ENCODE assay signal across 19 cellular contexts in genomic region chr6:141288947-141289346, GRCh38.
DNase-seq lines count a peak whose midpoint lies in the region; ATAC-seq, FAIRE-seq and TF ChIP-seq lines count a peak whose summit lies in the region.
"Had no signal": no experiment of that assay in that cellular context is flagged by ENCODE, and none has a peak within 500 bp of the region (broad histone marks: within the 10 kb centered on the region; RNA-seq: fewer than 3 reads in every experiment).

No MANE protein-coding gene starts in this region.

- H2BK120ac ChIP-seq in trophoblast cell (ENCODE audit: insufficient read depth, low read length, poor library complexity), result no peak overlapping the region

- no peaks in the 10 kb centered on the region for H3K4me1 Mint-ChIP-seq in stimulated activated effector memory CD8-positive, alpha-beta T cell treated with anti-CD3 and anti-CD28 coated beads, Interleukin-12 subunit alpha, Interleukin-12 subunit beta, amount 100 ng/mL, for 72 hours
- H3K4me1 Mint-ChIP-seq: CD4-positive, alpha-beta memory T cell had no signal

- H3K9ac ChIP-seq in trophoblast cell (ENCODE audit: low read length), result peak overlapping the region; percentile 56
- H3K9ac ChIP-seq: GM23248 had no signal

- H3K4ac ChIP-seq in trophoblast cell (ENCODE audit: low read depth, low read length), result no peak overlapping the region

- H2AFZ ChIP-seq in trophoblast cell (ENCODE audit: insufficient read depth, low read length, poor library complexity), result no peak overlapping the region
- H2AFZ ChIP-seq: GM23248 had no signal

- no peaks in the 10 kb centered on the region for H3K36me3 Mint-ChIP-seq in stimulated activated effector memory CD8-positive, alpha-beta T cell treated with anti-CD3 and anti-CD28 coated beads, Interleukin-12 subunit alpha, Interleukin-12 subunit beta, amount 100 ng/mL, for 72 hours
- H3K36me3 Mint-ChIP-seq: CD4-positive, alpha-beta memory T cell had no signal

- H3K4me2 ChIP-seq in trophoblast cell (ENCODE audit: low read length), result no peak overlapping the region

- H3K18ac ChIP-seq in trophoblast cell (ENCODE audit: low read length), result no peak overlapping the region

- no peak overlapping the region for H3K27ac Mint-ChIP-seq in stimulated activated effector memory CD8-positive, alpha-beta T cell treated with anti-CD3 and anti-CD28 coated beads, Interleukin-12 subunit alpha, Interleukin-12 subunit beta, amount 100 ng/mL, for 72 hours
- H3K27ac Mint-ChIP-seq: CD4-positive, alpha-beta memory T cell had no signal

- H3K27me3 ChIP-seq in bronchial epithelial cell (ENCODE audit: control insufficient read depth, insufficient read depth, low read length), result no peaks in the 10 kb centered on the region
- no peaks in the 10 kb centered on the region for H3K27me3 ChIP-seq in trophoblast cell (ENCODE audit: insufficient read depth, low read length)

- H4K12ac ChIP-seq in trophoblast cell (ENCODE audit: low read depth, low read length), result no peak overlapping the region

- peak; percentile 68 for FAIRE-seq in bronchial epithelial cell (lab: Jason Lieb, UNC)
- FAIRE-seq: G401.6, GM12892, GM19239, H1 had no signal

- H3K79me2 ChIP-seq in trophoblast cell (ENCODE audit: control insufficient read depth, insufficient read depth, low read length, poor library complexity), result no peaks in the 10 kb centered on the region

- H2AK5ac ChIP-seq in trophoblast cell (ENCODE audit: low read length), result no peak overlapping the region

- no CpG with 5 or more reads among the region's 5 CpGs for WGBS in trophoblast cell (ENCODE audit: extremely low coverage, insufficient coverage, insufficient read length)

- peaks cover 5% of the 10 kb centered on the region for H3K9me3 Mint-ChIP-seq in stimulated activated effector memory CD8-positive, alpha-beta T cell treated with anti-CD3 and anti-CD28 coated beads, Interleukin-12 subunit alpha, Interleukin-12 subunit beta, amount 100 ng/mL, for 72 hours

- no peak overlapping the region for H3K4me3 Mint-ChIP-seq in stimulated activated effector memory CD8-positive, alpha-beta T cell treated with anti-CD3 and anti-CD28 coated beads, Interleukin-12 subunit alpha, Interleukin-12 subunit beta, amount 100 ng/mL, for 72 hours
- H3K4me3 Mint-ChIP-seq: CD4-positive, alpha-beta memory T cell had no signal

- H2BK12ac ChIP-seq in trophoblast cell (ENCODE audit: low read length), result no peak overlapping the region

- H2BK5ac ChIP-seq in trophoblast cell (ENCODE audit: low read depth, low read length, poor library complexity), result no peak overlapping the region

- no peaks in the 10 kb centered on the region for H3K4me1 ChIP-seq in trophoblast cell (ENCODE audit: control insufficient read depth in 1 of 2, insufficient read depth in 2 of 2, low read length in 2 of 2)

- no peak overlapping the region for H4K91ac ChIP-seq in trophoblast cell (ENCODE audit: low read depth, low read length)

- no peak overlapping the region for H3K27ac ChIP-seq in trophoblast cell (ENCODE audit: low read depth, low read length)
- H3K27ac ChIP-seq: GM23248 had no signal

- H3K36me3 ChIP-seq in bronchial epithelial cell (ENCODE audit: control insufficient read depth, insufficient read depth, low read length) (no peaks in the 10 kb centered on the region), trophoblast cell (ENCODE audit: control insufficient read depth in 1 of 2, insufficient read depth in 2 of 2, low read length in 2 of 2) (no peaks in the 10 kb centered on the region)

- no peak for TF ChIP-seq CTCF in bronchial epithelial cell (IDR thresholded peaks at IDR 0.05; ENCODE audit: insufficient read depth, low read length, severe bottlenecking)
- TF ChIP-seq CTCF in omental fat pad (IDR thresholded peaks at IDR 0.05), result no peak

- DNase-seq in bronchial epithelial cell (ENCODE audit: low read depth), result no peak
- no peak for DNase-seq in trophoblast cell
- no peak for DNase-seq in stimulated activated effector memory CD8-positive, alpha-beta T cell treated with anti-CD3 and anti-CD28 coated beads, Interleukin-12 subunit alpha, Interleukin-12 subunit beta, amount 100 ng/mL, for 72 hours (ENCODE audit: low spot score in 2 of 2)
- DNase-seq in DMS114 treated with DMSO at 0.1 percent for 48 hours (lab: John Stamatoyannopoulos, UW; ENCODE audit: unreplicated experiment), result no peak
- DNase-seq in omental fat pad (ENCODE audit: low spot score), result no peak
- no peak for DNase-seq in hypothalamus (lab: John Stamatoyannopoulos, UW)
- DNase-seq: C1 segment of cervical spinal cord; Calu3; CD4-positive, alpha-beta memory T cell; COR-L47; DMS153; DND-41; GM23248; H7 had no signal

- H3K9me3 ChIP-seq in trophoblast cell (ENCODE audit: insufficient read depth, low read depth, low read length), result peaks cover 2% of the 10 kb centered on the region

- no peak overlapping the region for H3K23ac ChIP-seq in trophoblast cell (ENCODE audit: low read length)

- no peaks in the 10 kb centered on the region for H3K79me1 ChIP-seq in trophoblast cell (ENCODE audit: low read length)

- H3K4me3 ChIP-seq in bronchial epithelial cell (ENCODE audit: low read depth, low read length) (no peak overlapping the region), trophoblast cell (ENCODE audit: low read depth, low read length) (no peak overlapping the region)
- H3K4me3 ChIP-seq: GM23248 had no signal

- ATAC-seq in stimulated activated effector memory CD8-positive, alpha-beta T cell treated with anti-CD3 and anti-CD28 coated beads, Interleukin-12 subunit alpha, Interleukin-12 subunit beta, amount 100 ng/mL, for 72 hours, result peak; percentile 16
- ATAC-seq in omental fat pad (ENCODE audit: low FRiP score), result no peak
- ATAC-seq: HCT116 had no signal

- no peak overlapping the region for H3K14ac ChIP-seq in trophoblast cell (ENCODE audit: low read length)

- H4K8ac ChIP-seq in trophoblast cell (ENCODE audit: low read depth, low read length), result no peak overlapping the region
